Comparison of ENCODE assay signal across 8 cellular contexts in the genomic region with DNA sequence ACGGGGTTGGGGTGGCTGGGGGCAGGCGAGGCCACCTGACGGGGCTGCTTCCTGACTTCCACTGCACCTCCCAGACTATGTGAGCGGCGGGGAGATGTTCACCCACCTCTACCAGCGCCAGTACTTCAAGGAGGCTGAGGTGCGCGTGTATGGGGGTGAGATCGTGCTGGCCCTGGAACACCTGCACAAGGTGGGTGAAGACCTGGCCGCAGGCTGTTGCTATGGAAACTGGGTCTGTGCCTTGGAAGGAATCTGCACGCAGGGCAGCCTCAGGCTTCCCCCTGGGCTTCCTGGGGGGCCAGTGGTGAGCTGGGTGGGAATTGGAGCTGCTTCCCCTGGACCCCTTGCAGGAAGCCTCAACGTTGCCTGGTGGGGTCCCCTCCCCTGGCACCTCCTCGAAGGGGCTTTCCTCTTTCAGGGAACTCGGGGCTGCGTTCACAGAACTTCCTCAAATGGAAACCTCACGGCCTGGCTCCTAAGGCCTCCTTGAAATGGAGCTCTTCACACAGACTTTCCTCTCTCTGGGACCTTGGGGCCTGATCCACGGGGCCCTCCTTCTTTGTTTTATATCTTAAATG. TPM values are rescaled to one million over a fixed set of nuclear protein-coding genes. Genes with fewer than 3 reads are reported as not detected.
DNase-seq lines count a peak whose midpoint lies in the region; ATAC-seq, FAIRE-seq and TF ChIP-seq lines count a peak whose summit lies in the region.

No MANE protein-coding gene starts in this region.

- H3K4me1 Mint-ChIP-seq in Caco-2 (ENCODE audit: low read depth, unreplicated experiment), result peaks cover 24% of the 10 kb centered on the region

- BruUV-seq in Caco-2 (replicated peaks; lab: Mats Ljungman, UMichigan) (no TSS peak), GM12878 (replicated peaks; lab: Mats Ljungman, UMichigan) (no TSS peak)

- in situ Hi-C loops in GM12878 (cut with MboI), result no loop called here

- peak overlapping the region; percentile 96 for H3K4me2 ChIP-seq in GM12878 (ENCODE audit: control insufficient read depth, insufficient read depth)

- DNase-seq in Caco-2 (no peak), LNCaP clone FGC (ENCODE audit: low read depth) (no peak), GM12878 (ENCODE audit: low read depth, low spot score) (no peak), SIG-M5 (lab: John Stamatoyannopoulos, UW) (no peak), ureter (ENCODE audit: low spot score) (no peak), putamen (ENCODE audit: low spot score) (no peak)
- DNase-seq in effector CD4-positive, alpha-beta T cell, result no peak

- WGBS in GM12878 (ENCODE audit: insufficient coverage, insufficient replicate concordance, low lambda C conversion rate, missing lambda C conversion rate), result 37% methylated on average over 17 of the region's 17 CpGs

- H3K9ac ChIP-seq in GM12878 (ENCODE audit: control insufficient read depth, insufficient read depth, low read length), result peak overlapping the region; percentile 58

- H3K27me3 Mint-ChIP-seq in Caco-2 (ENCODE audit: insufficient read depth, unreplicated experiment), result no peaks in the 10 kb centered on the region

- no peak for FAIRE-seq in GM12878 (lab: Jason Lieb, UNC)

- POLR2A ChIA-PET in Caco-2 (lab: Charles Lee), result interaction anchor here (1.2 kb wide), 1 partner anchor 43 kb away, joined by 3 read pairs; the partner anchor contains the start of gene PRDX5
- POLR2A ChIA-PET in GM12878 (lab: Charles Lee), result interaction anchor here (0.5 to 2.5 kb wide), 7 partner anchors 12 to 884 kb away, joined by 3 to 14 read pairs (median 3); partner anchors contain the start of genes ESRRA, PRDX5 and TRMT112

- H2AFZ ChIP-seq in GM12878 (ENCODE audit: control insufficient read depth, low read depth, low read length), result peak overlapping the region; percentile 53

- no peak for TF ChIP-seq RAD21 in GM12878 (IDR thresholded peaks at IDR 0.05; ENCODE audit: insufficient read depth, low read depth, low read length)

- no peaks in the 10 kb centered on the region for H3K9me3 Mint-ChIP-seq in Caco-2 (ENCODE audit: unreplicated experiment)

- H3K4me3 Mint-ChIP-seq in Caco-2 (ENCODE audit: unreplicated experiment), result peak overlapping the region; percentile 99

- H3K27ac Mint-ChIP-seq in Caco-2 (ENCODE audit: unreplicated experiment), result peak overlapping the region; percentile 15

- intact Hi-C loops in Caco-2 (cut with micrococcal nuclease; ENCODE audit: unreplicated experiment), result no loop called here
- intact Hi-C loops in GM12878 (cut with micrococcal nuclease; ENCODE audit: unreplicated experiment), result no loop called here

- H3K4me1 ChIP-seq in Caco-2, result peaks cover 42% of the 10 kb centered on the region
- H3K4me1 ChIP-seq in GM12878 (ENCODE audit: control insufficient read depth, insufficient read depth, low read length), result peaks cover 36% of the 10 kb centered on the region
- peaks cover 27 to 38% of the 10 kb centered on the region in 2 experiments for H3K4me1 ChIP-seq in neutrophil (ENCODE audit: control insufficient read depth in 1 of 2, insufficient read depth in 1 of 2, low read depth in 1 of 2, low read length in 1 of 2)

- H3K4me3 ChIP-seq in Caco-2 (ENCODE audit: low read depth, low read length) (no peak overlapping the region), LNCaP clone FGC (ENCODE audit: low read depth, low read length) (peak overlapping the region; percentile 70), GM12878 (peak overlapping the region; percentile 69), neutrophil (ENCODE audit: low read depth in 1 of 2, low read length in 1 of 2) (peak overlapping the region; percentile 74)

- TF ChIP-seq CTCF in Caco-2 (IDR thresholded peaks at IDR 0.05; ENCODE audit: insufficient read depth in 1 of 2, low read depth in 1 of 2, low read length in 1 of 2, severe bottlenecking in 1 of 2, unreplicated experiment in 1 of 2) (no peak), LNCaP clone FGC (IDR thresholded peaks at IDR 0.05; ENCODE audit: control insufficient read depth, extremely low read depth, insufficient read depth) (no peak), GM12878 (IDR thresholded peaks at IDR 0.05 in 2 of 3, conservative IDR thresholded peaks at IDR 0.05 in 1 of 3; ENCODE audit: control insufficient read depth in 2 of 3, extremely low read depth in 1 of 3, insufficient read depth in 1 of 3, low read depth in 3 of 3, low read length in 3 of 3) (no peak), neutrophil (IDR thresholded peaks at IDR 0.05) (no peak)

- SMC1A ChIA-PET in GM12878 (lab: Charles Lee; ENCODE audit: uncharacterized antibody, unreplicated experiment), result interaction anchor here (0.7 to 2.3 kb wide), 8 partner anchors 15 to 293 kb away, joined by 3 to 13 read pairs (median 4); partner anchors contain the start of genes PRDX5 and TRMT112

- no peaks in the 10 kb centered on the region for H4K20me1 ChIP-seq in GM12878 (ENCODE audit: control insufficient read depth, insufficient read depth)

- RAD21 ChIA-PET in GM12878 (lab: Charles Lee; ENCODE audit: unreplicated experiment), result interaction anchor here (0.6 to 9.7 kb wide), 7 partner anchors 14 to 1685 kb away, joined by 3 to 176 read pairs (median 4); partner anchors contain the start of genes PRDX5 and TRMT112

- no peaks in the 10 kb centered on the region for H3K27me3 ChIP-seq in Caco-2 (replicated peaks; ENCODE audit: control insufficient read depth, insufficient read depth, low read length)
- H3K27me3 ChIP-seq in GM12878 (replicated peaks in 1 of 2; ENCODE audit: control insufficient read depth in 2 of 2, insufficient read depth in 2 of 2, low read length in 1 of 2), result no peaks in the 10 kb centered on the region
- H3K27me3 ChIP-seq in neutrophil, result no peaks in the 10 kb centered on the region

- H3K9me3 ChIP-seq in Caco-2 (no peaks in the 10 kb centered on the region), GM12878 (replicated peaks; ENCODE audit: control insufficient read depth, insufficient read depth, low read length) (no peaks in the 10 kb centered on the region; the same call in 2 of the 3 replicates), neutrophil (no peaks in the 10 kb centered on the region)

- CTCF ChIA-PET in Caco-2 (lab: Charles Lee), result interaction anchor here (0.6 to 2.2 kb wide), 3 partner anchors 43 to 110 kb away, joined by 4 to 8 read pairs (median 6); partner anchors contain the start of genes PRDX5 and TRMT112
- CTCF ChIA-PET in GM12878 (lab: Yijun Ruan, JAX), result interaction anchor here (0.5 to 3.4 kb wide), 16 partner anchors 16 to 328 kb away, joined by 3 to 31 read pairs (median 4); partner anchors contain the start of genes CCDC88B, PRDX5 and TRMT112

- TF ChIP-seq POLR2A in GM12878 (IDR thresholded peaks at IDR 0.05; ENCODE audit: low read depth, low read length), result no peak

- peak; percentile 13 for ATAC-seq in GM12878

- peaks cover 8% of the 10 kb centered on the region for H3K36me3 ChIP-seq in Caco-2 (ENCODE audit: control insufficient read depth, insufficient read depth, low read length)
- H3K36me3 ChIP-seq in GM12878 (ENCODE audit: control insufficient read depth in 2 of 2, insufficient read depth in 2 of 2, low read length in 1 of 2), result peaks cover 5 to 11% of the 10 kb centered on the region in 2 experiments; a peak in 3 of 4 replicates
- peaks cover 71% of the 10 kb centered on the region for H3K36me3 ChIP-seq in neutrophil

- peak overlapping the region; percentile 65 for H3K27ac ChIP-seq in GM12878 (ENCODE audit: control insufficient read depth, insufficient read depth)
- H3K27ac ChIP-seq in neutrophil, result peak overlapping the region; percentile 68

- TF ChIP-seq EP300 in GM12878 (IDR thresholded peaks at IDR 0.05; ENCODE audit: borderline replicate concordance in 1 of 2, control insufficient read depth in 1 of 2, low read depth in 2 of 2, low read length in 2 of 2), result no peak

- peaks cover 21% of the 10 kb centered on the region for H3K79me2 ChIP-seq in GM12878 (ENCODE audit: control insufficient read depth, insufficient read depth, low read length)

- peaks cover 61% of the 10 kb centered on the region for H3K36me3 Mint-ChIP-seq in Caco-2 (ENCODE audit: insufficient read depth, unreplicated experiment)

RNA-seq across cellular contexts. Expression of gene RPS6KA4, which starts 1.5 kb away (rescaled TPM):
- total RNA-seq in Caco-2 (2022) (95.7 and 98.6 TPM in 2 replicates), GM12878 (2014; rRNA removed) (25.3 and 27.4 TPM in 2 replicates), GM12878 (2014; rRNA removed; fragmentation: Illumina TruSeq; extraction: Trizol) (11.1 and 11.3 TPM in 2 replicates), GM12878 (2021) (25.7 and 32.6 TPM in 2 replicates), ureter (31.3 TPM)
- 35.4 and 44.3 TPM in 2 replicates for total RNA-seq in GM12878 (2013; cell fraction: nucleolus; rRNA removed)
- polyA plus RNA-seq in GM12878 (2011; ENCODE audit: low read depth), result 9.7 TPM
- polyA plus RNA-seq in GM12878 (2011; rRNA removed) (10.1 and 20.4 TPM in 2 replicates), GM12878 (2014; fragmentation: Illumina TruSeq; extraction: Trizol) (3.4 and 7.4 TPM in 2 replicates), GM12878 (2014; fragmentation: Nextera tagmentation; extraction: Ambion mirVana) (under 1 TPM; 0.34 to 0.73 TPM), GM12878 (2014; rRNA removed) (24.5 and 27.2 TPM in 2 replicates), GM12878 (2016; fragmentation: Nextera tagmentation; extraction: Ambion mirVana) (10 to 100 TPM; 10.4 to 11.3 TPM)
- polyA plus RNA-seq in GM12878 (2011; cell fraction: cytosol; rRNA removed), result 25.4 and 38.2 TPM in 2 replicates
- 58.5 and 77.3 TPM in 2 replicates for polyA plus RNA-seq in GM12878 (2011; cell fraction: nucleus; rRNA removed)
- polyA plus RNA-seq in GM12878 (2012), result 11.2 and 13.9 TPM in 2 replicates
- polyA minus RNA-seq in GM12878 (2011; rRNA and poly(A)+ RNA removed), result 20.4 and 40.7 TPM in 2 replicates
- 20.2 and 21.6 TPM in 2 replicates for polyA minus RNA-seq in GM12878 (2011; cell fraction: cytosol; rRNA and poly(A)+ RNA removed)
- 22.6 and 37.3 TPM in 2 replicates for polyA minus RNA-seq in GM12878 (2011; cell fraction: nucleus; rRNA and poly(A)+ RNA removed)

RNA-seq across cellular contexts. Expression of gene CCDC88B, which starts 20.5 kb away (rescaled TPM):
- total RNA-seq in Caco-2 (2022), result 3.6 and 3.9 TPM in 2 replicates
- 51.8 and 63.6 TPM in 2 replicates for total RNA-seq in GM12878 (2013; cell fraction: nucleolus; rRNA removed)
- 38.7 and 41.6 TPM in 2 replicates for total RNA-seq in GM12878 (2014; rRNA removed)
- total RNA-seq in GM12878 (2014; rRNA removed; fragmentation: Illumina TruSeq; extraction: Trizol), result 18.9 and 21.8 TPM in 2 replicates
- 55.5 and 66.0 TPM in 2 replicates for total RNA-seq in GM12878 (2021)
- polyA plus RNA-seq in GM12878 (2011; ENCODE audit: low read depth), result 32.3 TPM
- 8.7 and 18.2 TPM in 2 replicates for polyA plus RNA-seq in GM12878 (2011; rRNA removed)
- polyA plus RNA-seq in GM12878 (2011; cell fraction: cytosol; rRNA removed), result 19.2 and 34.6 TPM in 2 replicates
- polyA plus RNA-seq in GM12878 (2011; cell fraction: nucleus; rRNA removed), result 125 and 191 TPM in 2 replicates
- 63.0 and 81.8 TPM in 2 replicates for polyA plus RNA-seq in GM12878 (2012)
- polyA plus RNA-seq in GM12878 (2014; fragmentation: Illumina TruSeq; extraction: Trizol), result 5.0 and 13.8 TPM in 2 replicates
- 1 to 10 TPM in 1 of 2 experiments, under 1 TPM in 1; 0.24 to 2.8 TPM for polyA plus RNA-seq in GM12878 (2014; fragmentation: Nextera tagmentation; extraction: Ambion mirVana)
- 55.2 and 66.0 TPM in 2 replicates for polyA plus RNA-seq in GM12878 (2014; rRNA removed)
- 10 to 100 TPM; 13.6 to 20.2 TPM for polyA plus RNA-seq in GM12878 (2016; fragmentation: Nextera tagmentation; extraction: Ambion mirVana)
- 3.9 and 13.7 TPM in 2 replicates for polyA minus RNA-seq in GM12878 (2011; rRNA and poly(A)+ RNA removed)
- 16.8 and 19.4 TPM in 2 replicates for polyA minus RNA-seq in GM12878 (2011; cell fraction: cytosol; rRNA and poly(A)+ RNA removed)
- 10.4 and 19.1 TPM in 2 replicates for polyA minus RNA-seq in GM12878 (2011; cell fraction: nucleus; rRNA and poly(A)+ RNA removed)
- 17.1 TPM for total RNA-seq in ureter

RNA-seq across cellular contexts. Expression of gene PRDX5, which starts 42.6 kb away (rescaled TPM):
- total RNA-seq in Caco-2 (2022) (269 and 306 TPM in 2 replicates), GM12878 (2014; rRNA removed) (238 and 248 TPM in 2 replicates), GM12878 (2014; rRNA removed; fragmentation: Illumina TruSeq; extraction: Trizol) (198 and 206 TPM in 2 replicates), GM12878 (2021) (202 and 214 TPM in 2 replicates), ureter (255 TPM)
- total RNA-seq in GM12878 (2013; cell fraction: nucleolus; rRNA removed), result 10.4 and 10.9 TPM in 2 replicates
- polyA plus RNA-seq in GM12878 (2011; ENCODE audit: low read depth), result 146 TPM
- polyA plus RNA-seq in GM12878 (2011; rRNA removed) (265 and 406 TPM in 2 replicates), GM12878 (2014; fragmentation: Illumina TruSeq; extraction: Trizol) (110 and 241 TPM in 2 replicates), GM12878 (2014; fragmentation: Nextera tagmentation; extraction: Ambion mirVana) (100 to 1,000 TPM in 1 of 2 experiments, 10 to 100 TPM in 1; 95.7 to 203 TPM), GM12878 (2014; rRNA removed) (341 and 351 TPM in 2 replicates), GM12878 (2016; fragmentation: Nextera tagmentation; extraction: Ambion mirVana) (100 to 1,000 TPM; 324 to 357 TPM)
- 562 and 645 TPM in 2 replicates for polyA plus RNA-seq in GM12878 (2011; cell fraction: cytosol; rRNA removed)
- 193 and 238 TPM in 2 replicates for polyA plus RNA-seq in GM12878 (2011; cell fraction: nucleus; rRNA removed)
- 242 and 335 TPM in 2 replicates for polyA plus RNA-seq in GM12878 (2012)
- 97.0 and 167 TPM in 2 replicates for polyA minus RNA-seq in GM12878 (2011; rRNA and poly(A)+ RNA removed)
- polyA minus RNA-seq in GM12878 (2011; cell fraction: cytosol; rRNA and poly(A)+ RNA removed), result 55.5 and 58.4 TPM in 2 replicates
- 13.3 and 26.9 TPM in 2 replicates for polyA minus RNA-seq in GM12878 (2011; cell fraction: nucleus; rRNA and poly(A)+ RNA removed)

RNA-seq across cellular contexts. Expression of gene TRMT112, which starts 43.1 kb away (rescaled TPM):
- total RNA-seq in Caco-2 (2022), result 235 and 246 TPM in 2 replicates
- 21.2 and 22.0 TPM in 2 replicates for total RNA-seq in GM12878 (2013; cell fraction: nucleolus; rRNA removed)
- total RNA-seq in GM12878 (2014; rRNA removed), result 252 and 288 TPM in 2 replicates
- total RNA-seq in GM12878 (2014; rRNA removed; fragmentation: Illumina TruSeq; extraction: Trizol), result 212 and 217 TPM in 2 replicates
- total RNA-seq in GM12878 (2021), result 210 and 220 TPM in 2 replicates
- 376 TPM for polyA plus RNA-seq in GM12878 (2011; ENCODE audit: low read depth)
- 300 and 394 TPM in 2 replicates for polyA plus RNA-seq in GM12878 (2011; rRNA removed)
- 444 and 476 TPM in 2 replicates for polyA plus RNA-seq in GM12878 (2011; cell fraction: cytosol; rRNA removed)
- 172 and 214 TPM in 2 replicates for polyA plus RNA-seq in GM12878 (2011; cell fraction: nucleus; rRNA removed)
- polyA plus RNA-seq in GM12878 (2012), result 296 and 388 TPM in 2 replicates
- 96.2 and 220 TPM in 2 replicates for polyA plus RNA-seq in GM12878 (2014; fragmentation: Illumina TruSeq; extraction: Trizol)
- polyA plus RNA-seq in GM12878 (2014; fragmentation: Nextera tagmentation; extraction: Ambion mirVana), result 100 to 1,000 TPM; 322 to 331 TPM
- polyA plus RNA-seq in GM12878 (2014; rRNA removed), result 294 and 320 TPM in 2 replicates
- 100 to 1,000 TPM; 411 to 455 TPM for polyA plus RNA-seq in GM12878 (2016; fragmentation: Nextera tagmentation; extraction: Ambion mirVana)
- 54.2 and 99.4 TPM in 2 replicates for polyA minus RNA-seq in GM12878 (2011; rRNA and poly(A)+ RNA removed)
- 89.2 and 95.6 TPM in 2 replicates for polyA minus RNA-seq in GM12878 (2011; cell fraction: cytosol; rRNA and poly(A)+ RNA removed)
- polyA minus RNA-seq in GM12878 (2011; cell fraction: nucleus; rRNA and poly(A)+ RNA removed), result 32.3 and 46.0 TPM in 2 replicates
- total RNA-seq in ureter, result 156 TPM

RNA-seq across cellular contexts. Expression of gene ESRRA, which starts 55.2 kb away (rescaled TPM):
- 66.9 and 71.7 TPM in 2 replicates for total RNA-seq in Caco-2 (2022)
- 18.8 and 21.2 TPM in 2 replicates for total RNA-seq in GM12878 (2013; cell fraction: nucleolus; rRNA removed)
- total RNA-seq in GM12878 (2014; rRNA removed), result 34.9 and 40.7 TPM in 2 replicates
- 12.3 and 12.7 TPM in 2 replicates for total RNA-seq in GM12878 (2014; rRNA removed; fragmentation: Illumina TruSeq; extraction: Trizol)
- total RNA-seq in GM12878 (2021), result 41.7 and 48.9 TPM in 2 replicates
- 3.8 TPM for polyA plus RNA-seq in GM12878 (2011; ENCODE audit: low read depth)
- polyA plus RNA-seq in GM12878 (2011; rRNA removed), result 6.4 and 10.9 TPM in 2 replicates
- polyA plus RNA-seq in GM12878 (2011; cell fraction: cytosol; rRNA removed), result 16.8 and 24.8 TPM in 2 replicates
- 24.4 and 36.6 TPM in 2 replicates for polyA plus RNA-seq in GM12878 (2011; cell fraction: nucleus; rRNA removed)
- polyA plus RNA-seq in GM12878 (2012), result 10.7 and 14.9 TPM in 2 replicates
- polyA plus RNA-seq in GM12878 (2014; fragmentation: Illumina TruSeq; extraction: Trizol), result 1.5 and 7.0 TPM in 2 replicates
- under 1 TPM; 0.32 to 0.55 TPM for polyA plus RNA-seq in GM12878 (2014; fragmentation: Nextera tagmentation; extraction: Ambion mirVana)
- polyA plus RNA-seq in GM12878 (2014; rRNA removed), result 32.7 and 45.0 TPM in 2 replicates
- polyA plus RNA-seq in GM12878 (2016; fragmentation: Nextera tagmentation; extraction: Ambion mirVana), result 10 to 100 TPM; 12.4 to 23.3 TPM
- polyA minus RNA-seq in GM12878 (2011; rRNA and poly(A)+ RNA removed), result 7.6 and 17.4 TPM in 2 replicates
- 8.6 and 10.6 TPM in 2 replicates for polyA minus RNA-seq in GM12878 (2011; cell fraction: cytosol; rRNA and poly(A)+ RNA removed)
- polyA minus RNA-seq in GM12878 (2011; cell fraction: nucleus; rRNA and poly(A)+ RNA removed), result 7.3 and 17.8 TPM in 2 replicates
- total RNA-seq in ureter, result 82.8 TPM
